11 cellular contexts compared by ENCODE assay signal in the genomic region with DNA sequence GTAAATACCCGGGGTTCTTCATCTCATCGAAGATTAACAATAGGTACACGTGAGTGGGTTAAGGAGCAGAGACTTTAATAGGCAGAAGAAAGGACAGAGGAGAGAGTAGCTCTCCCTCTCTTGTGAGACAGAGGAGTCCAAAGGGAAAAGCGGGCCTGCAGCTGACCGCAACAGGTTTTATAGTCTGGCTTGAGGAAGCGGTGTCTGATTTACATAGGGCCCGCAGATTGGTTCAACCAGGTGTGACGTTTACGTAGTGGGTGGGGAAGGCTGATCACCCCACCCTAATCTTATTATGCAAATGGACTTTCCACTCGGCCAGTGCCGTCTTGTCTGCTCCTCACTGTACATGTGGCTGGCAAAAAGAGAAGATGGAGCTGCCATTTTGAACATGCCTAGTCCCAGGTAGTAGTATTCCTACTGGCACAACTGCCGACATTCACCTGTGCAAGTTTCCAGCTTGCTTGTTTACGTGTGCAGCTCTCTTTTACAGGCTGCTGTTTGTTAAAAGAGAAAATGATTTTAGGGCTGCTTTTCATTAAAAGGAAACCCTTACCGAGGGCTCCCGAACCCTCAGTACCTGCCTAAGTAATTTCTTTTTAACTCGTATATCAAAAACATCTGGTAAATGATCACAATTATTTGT. TPM values are rescaled to one million over a fixed set of nuclear protein-coding genes. Genes with fewer than 3 reads are reported as not detected.
A peak's percentile ranks its signal among the peaks of the same experiment; 100 is the strongest.
DNase-seq lines count a peak whose midpoint lies in the region; ATAC-seq and TF ChIP-seq lines count a peak whose summit lies in the region.
"Had no signal": no experiment of that assay in that cellular context is flagged by ENCODE, and none has a peak within 500 bp of the region (broad histone marks: within the 10 kb centered on the region; RNA-seq: fewer than 3 reads in every experiment).

No MANE protein-coding gene starts in this region.

- no peak overlapping the region for H2AFZ ChIP-seq in neuronal stem cell (ENCODE audit: low read length)

- H3K14ac ChIP-seq in neuronal stem cell (ENCODE audit: low read length) = no peak overlapping the region

- peak overlapping the region; percentile 82 for H3K23ac ChIP-seq in neuronal stem cell (ENCODE audit: low read depth, low read length, poor library complexity)

- in situ Hi-C loops in astrocyte of the spinal cord (cut with HindIII; ENCODE audit: low sequenced_read_pairs) = no loop called here

- peak overlapping the region; percentile 21 for H3K27ac ChIP-seq in neuronal stem cell (replicated peaks; ENCODE audit: low read length)

- peaks cover 2% of the 10 kb centered on the region for H3K79me1 ChIP-seq in neuronal stem cell (ENCODE audit: low read depth, low read length)

- H3K9me3 ChIP-seq in neuronal stem cell (replicated peaks in 1 of 2; ENCODE audit: control insufficient read depth in 2 of 2, insufficient read depth in 1 of 2, low read depth in 1 of 2, low read length in 2 of 2) = peaks cover 0 to 3% of the 10 kb centered on the region in 2 donors

- H3K18ac ChIP-seq in neuronal stem cell (ENCODE audit: low read length) = no peak overlapping the region

- H3K4me3 ChIP-seq in astrocyte of the spinal cord (ENCODE audit: low read depth, low read length) (no peak overlapping the region), neuronal stem cell (ENCODE audit: low read length in 2 of 2) (no peak overlapping the region)

- H3K4ac ChIP-seq in neuronal stem cell (ENCODE audit: low read length) = no peak overlapping the region

- no peak overlapping the region for H3K9ac ChIP-seq in neuronal stem cell (ENCODE audit: low read depth, low read length, poor library complexity)

- H2BK120ac ChIP-seq in neuronal stem cell (ENCODE audit: low read depth, low read length) = no peak overlapping the region

- no peak overlapping the region for H3K4me2 ChIP-seq in neuronal stem cell (ENCODE audit: insufficient read depth, low read length, poor library complexity, severe bottlenecking)

- peak; percentile 19 for DNase-seq in activated CD8-positive, alpha-beta memory T cell treated with anti-CD3 and anti-CD28 coated beads, Interleukin-2, amount 50 U/mL, for 4 hours
- DNase-seq in activated CD8-positive, alpha-beta memory T cell treated with anti-CD3 and anti-CD28 coated beads for 24 hours = no peak
- DNase-seq in NCI-H2227 (lab: John Stamatoyannopoulos, UW; ENCODE audit: unreplicated experiment) (peak; percentile 96), astrocyte of the spinal cord (ENCODE audit: low read depth, low spot score) (peak; percentile 53), neuronal stem cell (ENCODE audit: low spot score) (no peak)
- DNase-seq in stimulated activated CD4-positive, alpha-beta T cell treated with anti-CD3 and anti-CD28 coated beads, Interleukin-4, amount 100 ng/mL, for 4 hours = no peak
- DNase-seq: activated T-cell treated with anti-CD3 and anti-CD28 coated beads, Interleukin-2, amount 50 U/mL, for 72 hours; DMS79 treated with DMSO at 0.1 percent for 48 hours; PC-3 had no signal

- H2AK5ac ChIP-seq in neuronal stem cell (ENCODE audit: low read depth, low read length) = no peak overlapping the region

- H4K91ac ChIP-seq in neuronal stem cell (ENCODE audit: low read depth, low read length, poor library complexity) = no peak overlapping the region

- no CpG with 5 or more reads among the region's 16 CpGs for WGBS in neuronal stem cell (ENCODE audit: extremely low coverage in 2 of 2, insufficient read length in 2 of 2, insufficient replicate concordance in 1 of 2), 2 donors

- H3K36me3 ChIP-seq in neuronal stem cell (replicated peaks in 1 of 2; ENCODE audit: control insufficient read depth in 2 of 2, insufficient read depth in 2 of 2, low read length in 2 of 2) = peaks cover 7 to 35% of the 10 kb centered on the region in 2 donors

- no peaks in the 10 kb centered on the region for H3K27me3 ChIP-seq in neuronal stem cell (ENCODE audit: control insufficient read depth in 3 of 3, insufficient read depth in 3 of 3, low read depth in 1 of 3, low read length in 3 of 3)

- no peak overlapping the region for H2BK5ac ChIP-seq in neuronal stem cell (ENCODE audit: low read length)

- no peak overlapping the region for H4K8ac ChIP-seq in neuronal stem cell (ENCODE audit: low read depth, low read length)

- ATAC-seq in GM18858 (IDR thresholded peaks at IDR 0.05; ENCODE audit: unreplicated experiment) (no peak), GM21423 (IDR thresholded peaks at IDR 0.05; ENCODE audit: unreplicated experiment) (no peak)
- ATAC-seq: activated T-cell treated with anti-CD3 and anti-CD28 coated beads, Interleukin-2, amount 50 U/mL, for 72 hours; PC-3 had no signal

- no peak overlapping the region for H2BK15ac ChIP-seq in neuronal stem cell (ENCODE audit: low read length)

- no peak overlapping the region for H2BK12ac ChIP-seq in neuronal stem cell (ENCODE audit: low read length)

- peaks cover 17% of the 10 kb centered on the region in 2 donors for H3K4me1 ChIP-seq in neuronal stem cell (ENCODE audit: control insufficient read depth in 2 of 2, insufficient read depth in 1 of 2, low read depth in 1 of 2, low read length in 2 of 2)

- TF ChIP-seq CTCF in astrocyte of the spinal cord (IDR thresholded peaks at IDR 0.05; ENCODE audit: low read depth, low read length) = no peak

RNA-seq across cellular contexts. Expression of gene CDC14A, which starts 10.6 kb away (rescaled TPM):
- 12.9 TPM for polyA plus RNA-seq in neuronal stem cell (2013, experiment 1 of 2)
- 12.9 TPM for polyA plus RNA-seq in neuronal stem cell (2013, experiment 2 of 2)

Comparison
In these comparisons a context has a peak if more than half of its experiments do, and no peak if none do; other contexts are left out.
1. DNase-seq: peak in activated CD8-positive, alpha-beta memory T cell treated with anti-CD3 and anti-CD28 coated beads, Interleukin-2, amount 50 U/mL, for 4 hours (single experiment), NCI-H2227 (single experiment) and astrocyte of the spinal cord (single experiment); none in activated CD8-positive, alpha-beta memory T cell treated with anti-CD3 and anti-CD28 coated beads for 24 hours (single experiment), neuronal stem cell (single experiment) and stimulated activated CD4-positive, alpha-beta T cell treated with anti-CD3 and anti-CD28 coated beads, Interleukin-4, amount 100 ng/mL, for 4 hours (0 of 2).